ENCODE assay signal across 16 cellular contexts in the genomic region with DNA sequence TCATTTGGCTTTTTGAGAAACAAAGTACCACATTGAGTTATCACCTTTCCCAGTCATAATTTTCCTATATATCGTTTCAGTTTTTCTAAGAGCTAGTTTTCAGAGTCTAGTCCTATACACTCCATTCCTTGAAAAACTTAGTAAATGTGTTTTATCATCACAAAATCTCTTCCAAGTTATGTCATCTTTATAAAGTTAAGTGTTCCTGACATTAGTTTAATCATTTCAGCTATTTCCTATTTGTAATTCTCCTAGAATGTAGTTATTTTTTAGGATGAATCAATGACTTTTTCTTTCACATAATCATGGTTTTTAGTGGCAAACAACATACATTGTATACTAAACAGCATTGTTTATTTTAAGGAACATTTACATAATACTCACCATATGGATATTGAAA.
DNase-seq lines count a peak whose midpoint lies in the region; ATAC-seq and TF ChIP-seq lines count a peak whose summit lies in the region.
"Had no signal": no experiment of that assay in that cellular context is flagged by ENCODE, and none has a peak within 500 bp of the region (broad histone marks: within the 10 kb centered on the region; RNA-seq: fewer than 3 reads in every experiment).

No MANE protein-coding gene starts in this region.

- no peaks in the 10 kb centered on the region for H3K9me3 ChIP-seq in WERI-Rb-1 (ENCODE audit: severe bottlenecking)
- H3K9me3 ChIP-seq: BLaER1, Caco-2, HAP-1 had no signal

- DNase-seq in HCEC 1CT = peak; percentile 36
- DNase-seq in osteocyte (ENCODE audit: extremely low spot score, unreplicated experiment) = no peak
- no peak for DNase-seq in NCI-H1092 (lab: John Stamatoyannopoulos, UW)
- no peak for DNase-seq in activated CD8-positive, alpha-beta memory T cell treated with anti-CD3 and anti-CD28 coated beads, Interleukin-2, amount 50 U/mL, for 48 hours
- DNase-seq in WERI-Rb-1 = no peak
- DNase-seq: AML-193; Caco-2; CD8-positive, alpha-beta memory T cell; DND-41; KBM-7 had no signal

- peaks cover 18% of the 10 kb centered on the region for H3K4me1 ChIP-seq in ACC112 (ENCODE audit: control insufficient read depth, insufficient read depth, low read length, unreplicated experiment)
- H3K4me1 ChIP-seq: BLaER1, Caco-2, HAP-1 had no signal

- H3K4me3 Mint-ChIP-seq in osteocyte (ENCODE audit: unreplicated experiment) = no peak overlapping the region
- H3K4me3 Mint-ChIP-seq: CD8-positive, alpha-beta memory T cell had no signal

- H3K27ac Mint-ChIP-seq in osteocyte (ENCODE audit: unreplicated experiment) = peak overlapping the region; percentile 5
- H3K27ac Mint-ChIP-seq: CD8-positive, alpha-beta memory T cell had no signal

- peaks cover 2% of the 10 kb centered on the region for H3K36me3 Mint-ChIP-seq in osteocyte (ENCODE audit: unreplicated experiment)
- H3K36me3 Mint-ChIP-seq: CD8-positive, alpha-beta memory T cell had no signal

- H3K36me3 ChIP-seq in ACC112 (ENCODE audit: insufficient read depth, low read length) (no peaks in the 10 kb centered on the region), WERI-Rb-1 (no peaks in the 10 kb centered on the region)
- H3K36me3 ChIP-seq: BLaER1, HAP-1 had no signal

- H3K79me2 ChIP-seq in ACC112 (ENCODE audit: control insufficient read depth, insufficient read depth, low read length, unreplicated experiment) = no peaks in the 10 kb centered on the region

- H3K9me3 Mint-ChIP-seq in osteocyte (ENCODE audit: unreplicated experiment) = peaks cover 13% of the 10 kb centered on the region

- H3K27ac ChIP-seq in ACC112 (ENCODE audit: low read depth, low read length) (no peak overlapping the region), WERI-Rb-1 (no peak overlapping the region)
- H3K27ac ChIP-seq: BLaER1 had no signal

- H2AFZ ChIP-seq in ACC112 (ENCODE audit: low read length, unreplicated experiment) = peak overlapping the region; percentile 15

- no peaks in the 10 kb centered on the region for H3K27me3 Mint-ChIP-seq in osteocyte (ENCODE audit: unreplicated experiment)
- H3K27me3 Mint-ChIP-seq: CD8-positive, alpha-beta memory T cell had no signal

- ATAC-seq in SK-N-SH treated with all-trans-retinoic acid at 6 μM for 48 hours (peak; percentile 80), HG02759 (IDR thresholded peaks at IDR 0.05; ENCODE audit: unreplicated experiment) (no peak)
- ATAC-seq: GM12878 had no signal

- no peak for TF ChIP-seq CTCF in osteocyte (IDR thresholded peaks at IDR 0.05)
- no peak for TF ChIP-seq CTCF in WERI-Rb-1 (IDR thresholded peaks at IDR 0.05; ENCODE audit: low read depth, low read length)

- H3K4me3 ChIP-seq in ACC112 (ENCODE audit: low read depth, low read length) (no peak overlapping the region), WERI-Rb-1 (ENCODE audit: low read depth, low read length) (no peak overlapping the region)
- H3K4me3 ChIP-seq: BLaER1, GM12878, HAP-1 had no signal

- H3K27me3 ChIP-seq in ACC112 (ENCODE audit: insufficient read depth, low read length) (no peaks in the 10 kb centered on the region), WERI-Rb-1 (ENCODE audit: insufficient read depth, low read depth, severe bottlenecking) (no peaks in the 10 kb centered on the region)
- H3K27me3 ChIP-seq: BLaER1 had no signal

- H3K4me1 Mint-ChIP-seq in osteocyte (ENCODE audit: unreplicated experiment) = peaks cover 12% of the 10 kb centered on the region
- H3K4me1 Mint-ChIP-seq: CD8-positive, alpha-beta memory T cell had no signal

TF ChIP-seq in SK-N-SH treated with all-trans-retinoic acid at 6 μM for 48 hours, 23 proteins besides CTCF, POLR2A, EP300 and RAD21:
- TF ChIP-seq BACH2 (CRISPR knock-in tag; IDR thresholded peaks at IDR 0.05; ENCODE audit: borderline replicate concordance) = no peak
- TF ChIP-seq ISL1 (CRISPR knock-in tag; IDR thresholded peaks at IDR 0.05) = no peak
- TF ChIP-seq ZNF8 (CRISPR knock-in tag; IDR thresholded peaks at IDR 0.05) = no peak
- no peak for TF ChIP-seq OSR1 (CRISPR knock-in tag; IDR thresholded peaks at IDR 0.05)
